Comparison of ENCODE assay signal across 28 cellular contexts in the genomic region with DNA sequence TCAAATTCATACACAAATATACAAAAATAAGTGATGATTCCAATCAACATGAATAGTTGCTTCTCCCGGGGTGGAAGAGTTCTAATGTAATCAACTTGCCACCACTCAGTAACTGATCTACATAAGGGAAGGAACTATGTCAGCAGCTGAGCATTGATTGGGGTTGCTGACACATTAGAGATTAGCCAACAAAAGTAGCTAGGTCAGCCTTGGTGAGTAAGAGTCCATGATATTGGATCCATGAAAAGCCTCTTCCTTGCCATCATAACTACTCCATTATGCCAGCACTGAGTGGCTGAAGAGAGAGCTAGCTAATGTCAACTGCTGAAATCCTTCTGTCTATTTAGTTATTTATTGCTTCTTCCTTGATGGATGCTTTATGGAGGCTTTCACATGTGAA.
"Had no signal": no experiment of that assay in that cellular context is flagged by ENCODE, and none has a peak within 500 bp of the region (broad histone marks: within the 10 kb centered on the region; RNA-seq: fewer than 3 reads in every experiment).

No MANE protein-coding gene starts in this region.

- H3K36me3 Mint-ChIP-seq: immature natural killer cell, naive B cell, natural killer cell, neural progenitor cell had no signal

- H3K27ac Mint-ChIP-seq: immature natural killer cell; mesothelial cell of epicardium; naive B cell; natural killer cell; nephron progenitor cell; neural progenitor cell; stimulated activated naive CD8-positive, alpha-beta T cell treated with anti-CD3 and anti-CD28 coated beads, Interleukin-15, Interleukin-2, amounts not matched to agents 100 ng/mL and 50 ng/mL, for 24 hours had no signal

- H3K27ac ChIP-seq: left ventricle myocardium inferior, neural progenitor cell, neutrophil, parathyroid adenoma, right atrium auricular region, right lobe of liver, skin epidermis, suprapubic skin, thoracic aorta, tibial artery, upper lobe of right lung had no signal

- H3K4me3 Mint-ChIP-seq: immature natural killer cell; mesothelial cell of epicardium; naive B cell; natural killer cell; nephron progenitor cell; neural progenitor cell; stimulated activated naive CD8-positive, alpha-beta T cell treated with anti-CD3 and anti-CD28 coated beads, Interleukin-15, Interleukin-2, amounts not matched to agents 100 ng/mL and 50 ng/mL, for 24 hours had no signal

- H3K36me3 ChIP-seq: left ventricle myocardium inferior, neural progenitor cell, neutrophil, right atrium auricular region, right lobe of liver, suprapubic skin, thoracic aorta, tibial artery, upper lobe of right lung had no signal

- H3K9me3 ChIP-seq: neutrophil, right lobe of liver, suprapubic skin, thoracic aorta, tibial artery, upper lobe of right lung had no signal

- H3K27me3 ChIP-seq: neural progenitor cell, neutrophil, right atrium auricular region, right lobe of liver, suprapubic skin, tibial artery, upper lobe of right lung had no signal

- H3K4me3 ChIP-seq: left ventricle myocardium inferior, lung, neural progenitor cell, right atrium auricular region, right lobe of liver, skin epidermis, suprapubic skin, thoracic aorta, tibial artery, upper lobe of right lung had no signal

- ATAC-seq: natural killer cell, right lobe of liver, upper lobe of right lung had no signal

- H3K4me1 Mint-ChIP-seq: immature natural killer cell, naive B cell, natural killer cell had no signal

- H3K9ac ChIP-seq: neural progenitor cell, parathyroid adenoma had no signal

- H3K4me1 ChIP-seq: left ventricle myocardium inferior, parathyroid adenoma, right atrium auricular region, right lobe of liver, suprapubic skin, upper lobe of right lung had no signal

- H3K27me3 Mint-ChIP-seq: naive B cell; stimulated activated naive CD8-positive, alpha-beta T cell treated with anti-CD3 and anti-CD28 coated beads, Interleukin-15, Interleukin-2, amounts not matched to agents 100 ng/mL and 50 ng/mL, for 24 hours had no signal

- DNase-seq: hypothalamus; immature natural killer cell; kidney; left ventricle myocardium inferior; mesendoderm; naive B cell; natural killer cell; nephron progenitor cell; occipital lobe; right lobe of liver; stimulated activated CD4-positive, alpha-beta T cell treated with anti-CD3 and anti-CD28 coated beads, Interleukin-12 subunit alpha, Interleukin-12 subunit beta, amount 100 ng/mL, for 4 hours; stimulated activated CD4-positive, alpha-beta T cell treated with anti-CD3 and anti-CD28 coated beads, Interleukin-15, amount 100 ng/mL, for 24 hours; stimulated activated CD4-positive, alpha-beta T cell treated with anti-CD3 and anti-CD28 coated beads, Interleukin-2, amount 100 ng/mL, for 24 hours; stimulated activated CD4-positive, alpha-beta T cell treated with anti-CD3 and anti-CD28 coated beads, Interleukin-4, amount 100 ng/mL, for 1 hour; stimulated activated naive CD4-positive, alpha-beta T cell; tibial artery; trophoblast cell; upper lobe of right lung had no signal
